2 cellular contexts compared by ENCODE assay signal in the genomic region with DNA sequence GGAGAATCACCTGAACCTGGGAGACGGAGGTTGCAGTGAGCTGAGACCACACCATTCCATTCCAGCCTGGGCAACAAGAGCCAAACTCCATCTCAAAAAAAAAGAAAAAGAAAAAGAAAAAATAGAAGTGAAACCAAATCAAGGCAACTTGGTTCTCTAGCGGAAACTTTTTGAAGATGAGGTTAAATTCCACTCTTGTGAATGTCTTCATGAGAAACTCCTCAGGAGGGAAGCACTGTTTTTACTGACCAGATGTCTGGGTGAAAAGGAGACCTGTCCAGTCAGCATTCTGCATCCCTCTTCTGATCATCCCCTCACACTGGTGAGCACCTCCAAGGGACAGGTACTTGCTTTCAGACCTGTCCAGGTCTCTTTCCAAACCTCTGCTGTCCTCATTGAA.
TF ChIP-seq lines count a peak whose summit lies in the region.

No MANE protein-coding gene starts in this region.

TF ChIP-seq in IMR-90, 13 proteins besides CTCF, POLR2A, EP300 and RAD21:
- TF ChIP-seq MAFK (IDR thresholded peaks at IDR 0.05; ENCODE audit: low read depth, low read length) (peak; percentile 80), BHLHE40 (IDR thresholded peaks at IDR 0.05; ENCODE audit: low read depth, low read length) (no peak), MXI1 (IDR thresholded peaks at IDR 0.05; ENCODE audit: borderline replicate concordance, low read depth, low read length) (0 out of 2 replicates have a peak, but pooled peaks have one; percentile 2), CHD1 (IDR thresholded peaks at IDR 0.05; ENCODE audit: low read depth, low read length) (no peak)

TF ChIP-seq in GM12878, 131 proteins besides CTCF, POLR2A, EP300 and RAD21 (continues in another document):
- TF ChIP-seq HDAC6 (IDR thresholded peaks at IDR 0.05; ENCODE audit: unreplicated experiment) (no peak), RB1 (IDR thresholded peaks at IDR 0.05; ENCODE audit: borderline replicate concordance) (no peak), ZNF384 (IDR thresholded peaks at IDR 0.05; ENCODE audit: borderline replicate concordance, low read depth, low read length) (peak; percentile 60), CHD2 (IDR thresholded peaks at IDR 0.05; ENCODE audit: borderline replicate concordance, low read depth, low read length) (no peak), CBFB (IDR thresholded peaks at IDR 0.05; ENCODE audit: low read depth) (no peak), ZSCAN29 (IDR thresholded peaks at IDR 0.05) (no peak), PAX5 (IDR thresholded peaks at IDR 0.05; ENCODE audit: borderline replicate concordance, low read depth, low read length) (no peak), SMAD1 (IDR thresholded peaks at IDR 0.05; ENCODE audit: low read depth, partially characterized antibody) (no peak), TCF12 (IDR thresholded peaks at IDR 0.05; ENCODE audit: low read depth, low read length) (no peak), ZNF592 (IDR thresholded peaks at IDR 0.05) (no peak), IKZF2 (IDR thresholded peaks at IDR 0.05) (peak; percentile 52 to 59; a peak in 3 of 4 replicates), POLR2AphosphoS5 (IDR thresholded peaks at IDR 0.05; ENCODE audit: low read length) (0 out of 2 replicates have a peak, but pooled peaks have one; percentile 25), KLF5 (IDR thresholded peaks at IDR 0.05; ENCODE audit: partially characterized antibody) (no peak), JUNB (IDR thresholded peaks at IDR 0.05) (no peak), RAD51 (IDR thresholded peaks at IDR 0.05) (no peak), ZNF274 (IDR thresholded peaks at IDR 0.05; ENCODE audit: insufficient read depth, insufficient read length) (no peak), CHD4 (IDR thresholded peaks at IDR 0.05) (no peak), RELB (IDR thresholded peaks at IDR 0.05; ENCODE audit: low read depth) (peak; percentile 48; the same call in 1 of the 2 replicates), ZNF622 (IDR thresholded peaks at IDR 0.05) (no peak), MAX (IDR thresholded peaks at IDR 0.05; ENCODE audit: low read depth, low read length) (no peak), SKIL (IDR thresholded peaks at IDR 0.05; ENCODE audit: low read depth, poor library complexity, severe bottlenecking) (no peak), MTA2 (IDR thresholded peaks at IDR 0.05; ENCODE audit: low read depth) (no peak)
- TF ChIP-seq, protein P1, sequence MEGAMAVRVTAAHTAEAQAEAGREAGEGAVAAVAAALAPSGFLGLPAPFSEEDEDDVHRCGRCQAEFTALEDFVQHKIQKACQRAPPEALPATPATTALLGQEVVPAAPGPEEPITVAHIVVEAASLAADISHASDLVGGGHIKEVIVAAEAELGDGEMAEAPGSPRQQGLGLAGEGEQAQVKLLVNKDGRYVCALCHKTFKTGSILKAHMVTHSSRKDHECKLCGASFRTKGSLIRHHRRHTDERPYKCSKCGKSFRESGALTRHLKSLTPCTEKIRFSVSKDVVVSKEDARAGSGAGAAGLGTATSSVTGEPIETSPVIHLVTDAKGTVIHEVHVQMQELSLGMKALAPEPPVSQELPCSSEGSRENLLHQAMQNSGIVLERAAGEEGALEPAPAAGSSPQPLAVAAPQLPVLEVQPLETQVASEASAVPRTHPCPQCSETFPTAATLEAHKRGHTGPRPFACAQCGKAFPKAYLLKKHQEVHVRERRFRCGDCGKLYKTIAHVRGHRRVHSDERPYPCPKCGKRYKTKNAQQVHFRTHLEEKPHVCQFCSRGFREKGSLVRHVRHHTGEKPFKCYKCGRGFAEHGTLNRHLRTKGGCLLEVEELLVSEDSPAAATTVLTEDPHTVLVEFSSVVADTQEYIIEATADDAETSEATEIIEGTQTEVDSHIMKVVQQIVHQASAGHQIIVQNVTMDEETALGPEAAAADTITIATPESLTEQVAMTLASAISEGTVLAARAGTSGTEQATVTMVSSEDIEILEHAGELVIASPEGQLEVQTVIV (IDR thresholded peaks at IDR 0.05; ENCODE audit: borderline replicate concordance, partially characterized antibody), result no peak
- TF ChIP-seq, protein P2, sequence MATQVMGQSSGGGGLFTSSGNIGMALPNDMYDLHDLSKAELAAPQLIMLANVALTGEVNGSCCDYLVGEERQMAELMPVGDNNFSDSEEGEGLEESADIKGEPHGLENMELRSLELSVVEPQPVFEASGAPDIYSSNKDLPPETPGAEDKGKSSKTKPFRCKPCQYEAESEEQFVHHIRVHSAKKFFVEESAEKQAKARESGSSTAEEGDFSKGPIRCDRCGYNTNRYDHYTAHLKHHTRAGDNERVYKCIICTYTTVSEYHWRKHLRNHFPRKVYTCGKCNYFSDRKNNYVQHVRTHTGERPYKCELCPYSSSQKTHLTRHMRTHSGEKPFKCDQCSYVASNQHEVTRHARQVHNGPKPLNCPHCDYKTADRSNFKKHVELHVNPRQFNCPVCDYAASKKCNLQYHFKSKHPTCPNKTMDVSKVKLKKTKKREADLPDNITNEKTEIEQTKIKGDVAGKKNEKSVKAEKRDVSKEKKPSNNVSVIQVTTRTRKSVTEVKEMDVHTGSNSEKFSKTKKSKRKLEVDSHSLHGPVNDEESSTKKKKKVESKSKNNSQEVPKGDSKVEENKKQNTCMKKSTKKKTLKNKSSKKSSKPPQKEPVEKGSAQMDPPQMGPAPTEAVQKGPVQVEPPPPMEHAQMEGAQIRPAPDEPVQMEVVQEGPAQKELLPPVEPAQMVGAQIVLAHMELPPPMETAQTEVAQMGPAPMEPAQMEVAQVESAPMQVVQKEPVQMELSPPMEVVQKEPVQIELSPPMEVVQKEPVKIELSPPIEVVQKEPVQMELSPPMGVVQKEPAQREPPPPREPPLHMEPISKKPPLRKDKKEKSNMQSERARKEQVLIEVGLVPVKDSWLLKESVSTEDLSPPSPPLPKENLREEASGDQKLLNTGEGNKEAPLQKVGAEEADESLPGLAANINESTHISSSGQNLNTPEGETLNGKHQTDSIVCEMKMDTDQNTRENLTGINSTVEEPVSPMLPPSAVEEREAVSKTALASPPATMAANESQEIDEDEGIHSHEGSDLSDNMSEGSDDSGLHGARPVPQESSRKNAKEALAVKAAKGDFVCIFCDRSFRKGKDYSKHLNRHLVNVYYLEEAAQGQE (IDR thresholded peaks at IDR 0.05; ENCODE audit: low read depth, low read length), result no peak
- TF ChIP-seq, protein P3, sequence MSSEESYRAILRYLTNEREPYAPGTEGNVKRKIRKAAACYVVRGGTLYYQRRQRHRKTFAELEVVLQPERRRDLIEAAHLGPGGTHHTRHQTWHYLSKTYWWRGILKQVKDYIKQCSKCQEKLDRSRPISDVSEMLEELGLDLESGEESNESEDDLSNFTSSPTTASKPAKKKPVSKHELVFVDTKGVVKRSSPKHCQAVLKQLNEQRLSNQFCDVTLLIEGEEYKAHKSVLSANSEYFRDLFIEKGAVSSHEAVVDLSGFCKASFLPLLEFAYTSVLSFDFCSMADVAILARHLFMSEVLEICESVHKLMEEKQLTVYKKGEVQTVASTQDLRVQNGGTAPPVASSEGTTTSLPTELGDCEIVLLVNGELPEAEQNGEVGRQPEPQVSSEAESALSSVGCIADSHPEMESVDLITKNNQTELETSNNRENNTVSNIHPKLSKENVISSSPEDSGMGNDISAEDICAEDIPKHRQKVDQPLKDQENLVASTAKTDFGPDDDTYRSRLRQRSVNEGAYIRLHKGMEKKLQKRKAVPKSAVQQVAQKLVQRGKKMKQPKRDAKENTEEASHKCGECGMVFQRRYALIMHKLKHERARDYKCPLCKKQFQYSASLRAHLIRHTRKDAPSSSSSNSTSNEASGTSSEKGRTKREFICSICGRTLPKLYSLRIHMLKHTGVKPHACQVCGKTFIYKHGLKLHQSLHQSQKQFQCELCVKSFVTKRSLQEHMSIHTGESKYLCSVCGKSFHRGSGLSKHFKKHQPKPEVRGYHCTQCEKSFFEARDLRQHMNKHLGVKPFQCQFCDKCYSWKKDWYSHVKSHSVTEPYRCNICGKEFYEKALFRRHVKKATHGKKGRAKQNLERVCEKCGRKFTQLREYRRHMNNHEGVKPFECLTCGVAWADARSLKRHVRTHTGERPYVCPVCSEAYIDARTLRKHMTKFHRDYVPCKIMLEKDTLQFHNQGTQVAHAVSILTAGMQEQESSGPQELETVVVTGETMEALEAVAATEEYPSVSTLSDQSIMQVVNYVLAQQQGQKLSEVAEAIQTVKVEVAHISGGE (CRISPR knock-in tag; IDR thresholded peaks at IDR 0.05), result no peak
- TF ChIP-seq, protein P4, sequence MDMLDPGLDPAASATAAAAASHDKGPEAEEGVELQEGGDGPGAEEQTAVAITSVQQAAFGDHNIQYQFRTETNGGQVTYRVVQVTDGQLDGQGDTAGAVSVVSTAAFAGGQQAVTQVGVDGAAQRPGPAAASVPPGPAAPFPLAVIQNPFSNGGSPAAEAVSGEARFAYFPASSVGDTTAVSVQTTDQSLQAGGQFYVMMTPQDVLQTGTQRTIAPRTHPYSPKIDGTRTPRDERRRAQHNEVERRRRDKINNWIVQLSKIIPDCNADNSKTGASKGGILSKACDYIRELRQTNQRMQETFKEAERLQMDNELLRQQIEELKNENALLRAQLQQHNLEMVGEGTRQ (IDR thresholded peaks at IDR 0.05; ENCODE audit: borderline replicate concordance, low read depth, low read length), result no peak
- TF ChIP-seq, protein P5, sequence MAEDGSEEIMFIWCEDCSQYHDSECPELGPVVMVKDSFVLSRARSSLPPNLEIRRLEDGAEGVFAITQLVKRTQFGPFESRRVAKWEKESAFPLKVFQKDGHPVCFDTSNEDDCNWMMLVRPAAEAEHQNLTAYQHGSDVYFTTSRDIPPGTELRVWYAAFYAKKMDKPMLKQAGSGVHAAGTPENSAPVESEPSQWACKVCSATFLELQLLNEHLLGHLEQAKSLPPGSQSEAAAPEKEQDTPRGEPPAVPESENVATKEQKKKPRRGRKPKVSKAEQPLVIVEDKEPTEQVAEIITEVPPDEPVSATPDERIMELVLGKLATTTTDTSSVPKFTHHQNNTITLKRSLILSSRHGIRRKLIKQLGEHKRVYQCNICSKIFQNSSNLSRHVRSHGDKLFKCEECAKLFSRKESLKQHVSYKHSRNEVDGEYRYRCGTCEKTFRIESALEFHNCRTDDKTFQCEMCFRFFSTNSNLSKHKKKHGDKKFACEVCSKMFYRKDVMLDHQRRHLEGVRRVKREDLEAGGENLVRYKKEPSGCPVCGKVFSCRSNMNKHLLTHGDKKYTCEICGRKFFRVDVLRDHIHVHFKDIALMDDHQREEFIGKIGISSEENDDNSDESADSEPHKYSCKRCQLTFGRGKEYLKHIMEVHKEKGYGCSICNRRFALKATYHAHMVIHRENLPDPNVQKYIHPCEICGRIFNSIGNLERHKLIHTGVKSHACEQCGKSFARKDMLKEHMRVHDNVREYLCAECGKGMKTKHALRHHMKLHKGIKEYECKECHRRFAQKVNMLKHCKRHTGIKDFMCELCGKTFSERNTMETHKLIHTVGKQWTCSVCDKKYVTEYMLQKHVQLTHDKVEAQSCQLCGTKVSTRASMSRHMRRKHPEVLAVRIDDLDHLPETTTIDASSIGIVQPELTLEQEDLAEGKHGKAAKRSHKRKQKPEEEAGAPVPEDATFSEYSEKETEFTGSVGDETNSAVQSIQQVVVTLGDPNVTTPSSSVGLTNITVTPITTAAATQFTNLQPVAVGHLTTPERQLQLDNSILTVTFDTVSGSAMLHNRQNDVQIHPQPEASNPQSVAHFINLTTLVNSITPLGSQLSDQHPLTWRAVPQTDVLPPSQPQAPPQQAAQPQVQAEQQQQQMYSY (CRISPR knock-in tag; IDR thresholded peaks at IDR 0.05), result no peak
